Comparison of ENCODE assay signal across 1 cellular context in genomic region chr1:211918665-211919414, GRCh38.
TF ChIP-seq lines count a peak whose summit lies in the region.

No MANE protein-coding gene starts in this region.

TF ChIP-seq in endothelial cell of umbilical vein, 7 proteins besides CTCF, POLR2A, EP300 and RAD21 (continued from another document):
- no peak for TF ChIP-seq FOS (IDR thresholded peaks at IDR 0.05; ENCODE audit: borderline replicate concordance, insufficient read depth, low read length)
- no peak for TF ChIP-seq POLR2AphosphoS5 (IDR thresholded peaks at IDR 0.05; ENCODE audit: insufficient read depth, low read depth, low read length)
- TF ChIP-seq GATA2 (IDR thresholded peaks at IDR 0.05; ENCODE audit: insufficient read depth, insufficient read length, low read depth, low read length), result no peak
- no peak for TF ChIP-seq JUN (IDR thresholded peaks at IDR 0.05; ENCODE audit: borderline replicate concordance, insufficient read depth, insufficient read length, low read depth)
